In the genomic region with DNA sequence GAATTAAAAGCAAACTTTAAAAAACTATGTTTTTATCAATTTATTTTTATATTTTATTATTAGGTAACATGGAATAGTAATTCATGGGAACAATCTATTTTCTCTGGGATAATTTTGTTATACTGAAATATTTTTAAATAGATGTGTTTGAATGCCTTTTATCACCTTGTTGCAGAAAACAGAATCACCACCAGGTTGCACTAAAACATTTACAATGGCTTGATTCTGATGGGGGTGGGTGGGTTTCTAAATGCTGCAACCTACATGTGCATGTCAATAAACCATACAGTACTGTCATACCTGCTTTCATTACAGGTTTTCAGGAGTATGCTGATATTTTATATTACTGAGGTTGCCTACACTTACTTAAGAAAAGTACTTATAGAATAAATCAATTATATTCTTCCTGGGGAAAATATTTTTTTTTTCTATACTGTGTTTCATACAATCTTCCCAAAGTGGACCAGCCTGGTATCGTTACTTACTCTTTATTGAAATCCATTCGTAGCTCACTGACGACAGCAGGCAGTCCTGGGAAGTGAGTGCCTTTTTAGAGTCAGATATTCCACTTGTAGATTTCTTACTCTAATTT, we compare ENCODE assay signal across 9 cellular contexts.
A peak's percentile ranks its signal among the peaks of the same experiment; 100 is the strongest.
DNase-seq lines count a peak whose midpoint lies in the region; ATAC-seq and TF ChIP-seq lines count a peak whose summit lies in the region.
"Had no signal": no experiment of that assay in that cellular context is flagged by ENCODE, and none has a peak within 500 bp of the region (broad histone marks: within the 10 kb centered on the region; RNA-seq: fewer than 3 reads in every experiment).

No MANE protein-coding gene starts in this region.

- no peaks in the 10 kb centered on the region for H3K9me2 ChIP-seq in HCT116 (ENCODE audit: insufficient read depth)

- peak; percentile 51 to 83 (median 68) for TF ChIP-seq CTCF in HCT116 (IDR thresholded peaks at IDR 0.05 in 2 of 3, conservative IDR thresholded peaks at IDR 0.05 in 1 of 3; ENCODE audit: borderline replicate concordance in 1 of 3, insufficient read depth in 1 of 3, low read depth in 2 of 3, low read length in 2 of 3)
- peak; percentile 60; the same call in 1 of the 2 replicates for TF ChIP-seq CTCF in Panc1 (IDR thresholded peaks at IDR 0.05)
- peak; percentile 50 to 57 for TF ChIP-seq CTCF in fibroblast of lung (conservative IDR thresholded peaks at IDR 0.05 in 1 of 2, IDR thresholded peaks at IDR 0.05 in 1 of 2; ENCODE audit: low read depth in 1 of 2, low read length in 2 of 2)
- TF ChIP-seq CTCF in transverse colon (IDR thresholded peaks at IDR 0.05): peak in 4 of 5 experiments; percentile 28 to 42 (median 38)
- no peak for TF ChIP-seq CTCF in vagina (IDR thresholded peaks at IDR 0.05)

- H2AFZ ChIP-seq in HCT116 (ENCODE audit: low read depth, low read length, poor library complexity, severe bottlenecking) (peak overlapping the region; percentile 56), fibroblast of lung (ENCODE audit: low read length) (no peak overlapping the region)

- H4K20me1 ChIP-seq in HCT116 (ENCODE audit: insufficient read depth) (no peaks in the 10 kb centered on the region), fibroblast of lung (ENCODE audit: control insufficient read depth, extremely low read depth, insufficient read depth, low read length) (no peaks in the 10 kb centered on the region)

- CTCF ChIA-PET in HCT116 (lab: Charles Lee) (no interaction called here), Panc1 (lab: Charles Lee) (no interaction called here)
- CTCF ChIA-PET in CD4-positive, alpha-beta memory T cell (lab: Charles Lee; ENCODE audit: partially characterized antibody): interaction anchor here (2.0 kb wide), 1 partner anchor 341 kb away, joined by 8 read pairs; no protein-coding TSS in a partner anchor

- no peak; the same call in 1 of the 2 replicates for ATAC-seq in HCT116
- no peak for ATAC-seq in Panc1
- ATAC-seq in HG03460 (IDR thresholded peaks at IDR 0.05; ENCODE audit: unreplicated experiment): no peak

- no peak for TF ChIP-seq EP300 in transverse colon (IDR thresholded peaks at IDR 0.05; ENCODE audit: low read depth)

- H3K36me3 ChIP-seq in HCT116 (ENCODE audit: control insufficient read depth in 1 of 2, insufficient read depth in 2 of 2, low read length in 2 of 2): no peaks in the 10 kb centered on the region
- no peaks in the 10 kb centered on the region for H3K36me3 ChIP-seq in Panc1 (ENCODE audit: control insufficient read depth, insufficient read depth, low read length)
- no peaks in the 10 kb centered on the region for H3K36me3 ChIP-seq in fibroblast of lung (ENCODE audit: control insufficient read depth, insufficient read depth, low read length)
- H3K36me3 ChIP-seq in transverse colon: no peaks in the 10 kb centered on the region
- no peaks in the 10 kb centered on the region for H3K36me3 ChIP-seq in vagina
- H3K36me3 ChIP-seq in CD4-positive, alpha-beta memory T cell (ENCODE audit: insufficient read depth, low read length): no peaks in the 10 kb centered on the region

- H3K9me3 Mint-ChIP-seq in CD4-positive, alpha-beta memory T cell: no peaks in the 10 kb centered on the region

- no peaks in the 10 kb centered on the region for H3K36me3 Mint-ChIP-seq in CD4-positive, alpha-beta memory T cell

- H3K79me2 ChIP-seq in HCT116 (ENCODE audit: insufficient read depth, low read length) (no peaks in the 10 kb centered on the region), fibroblast of lung (ENCODE audit: control insufficient read depth, insufficient read depth, low read length) (no peaks in the 10 kb centered on the region)

- peak; percentile 52 for DNase-seq in COLO829 (ENCODE audit: low spot score)
- peak; percentile 34 for DNase-seq in HCT116 (ENCODE audit: low read depth, low spot score)
- no peak for DNase-seq in Panc1 (ENCODE audit: low read depth, low spot score)
- DNase-seq in fibroblast of lung (ENCODE audit: low read depth in 2 of 2): peak; percentile 42 to 66
- DNase-seq in transverse colon: no peak
- no peak for DNase-seq in vagina (ENCODE audit: extremely low spot score in 2 of 2)
- no peak for DNase-seq in CD4-positive, alpha-beta memory T cell

- TF ChIP-seq RAD21 in HCT116 (IDR thresholded peaks at IDR 0.05; ENCODE audit: low read depth): peak; percentile 87

- H3K4me3 ChIP-seq in HCT116 (replicated peaks in 1 of 2; ENCODE audit: low read depth in 1 of 2, low read length in 2 of 2) (no peak overlapping the region), Panc1 (ENCODE audit: low read depth in 2 of 2, low read length in 2 of 2) (no peak overlapping the region), fibroblast of lung (replicated peaks in 1 of 4; ENCODE audit: control extremely low read depth in 1 of 4, insufficient read depth in 1 of 4, low read depth in 3 of 4, low read length in 4 of 4) (no peak overlapping the region), transverse colon (no peak overlapping the region), vagina (no peak overlapping the region)
- no peak overlapping the region for H3K4me3 ChIP-seq in CD4-positive, alpha-beta memory T cell (ENCODE audit: low read length in 2 of 2)
- H3K4me3 ChIP-seq: lung had no signal

- intact Hi-C loops in HCT116 (cut with micrococcal nuclease) (loop anchor here (1.0 kb wide), 5 partner anchors 342 to 781 kb away; no protein-coding TSS in a partner anchor), Panc1 (cut with micrococcal nuclease; ENCODE audit: unreplicated experiment) (loop anchor here (5.0 kb wide), 3 partner anchors 166 to 781 kb away; no protein-coding TSS in a partner anchor), transverse colon (cut with DNase I; ENCODE audit: low total_unique reads) (no loop called here), vagina (cut with DNase I) (no loop called here)
- intact Hi-C loops in CD4-positive, alpha-beta memory T cell (cut with micrococcal nuclease): loop anchor here (1.0 to 5.0 kb wide), 2 partner anchors 342 to 471 kb away; no protein-coding TSS in a partner anchor

- TF ChIP-seq POLR2A in HCT116 (IDR thresholded peaks at IDR 0.05; ENCODE audit: borderline replicate concordance, extremely low read depth, insufficient read depth, insufficient read length) (no peak), transverse colon (IDR thresholded peaks at IDR 0.05) (no peak), vagina (IDR thresholded peaks at IDR 0.05) (no peak)

- H3K4me2 ChIP-seq in HCT116 (ENCODE audit: low read length) (no peak overlapping the region), fibroblast of lung (ENCODE audit: extremely low read depth, insufficient read depth, low read length) (no peak overlapping the region)

- POLR2A ChIA-PET in HCT116 (lab: Charles Lee): no interaction called here
- POLR2A ChIA-PET in Panc1 (lab: Charles Lee): no interaction called here
- POLR2A ChIA-PET in CD4-positive, alpha-beta memory T cell (lab: Charles Lee; ENCODE audit: partially characterized antibody): no interaction called here

- H3K27me3 ChIP-seq in HCT116 (ENCODE audit: insufficient read depth, low read length) (no peaks in the 10 kb centered on the region), Panc1 (ENCODE audit: control insufficient read depth, insufficient read depth, low read length) (no peaks in the 10 kb centered on the region), fibroblast of lung (ENCODE audit: control insufficient read depth, insufficient read depth, low read length) (no peaks in the 10 kb centered on the region), transverse colon (no peaks in the 10 kb centered on the region), vagina (no peaks in the 10 kb centered on the region)
- no peaks in the 10 kb centered on the region for H3K27me3 ChIP-seq in CD4-positive, alpha-beta memory T cell (ENCODE audit: insufficient read depth, low read length)

- H3K27ac ChIP-seq in HCT116 (ENCODE audit: low read depth, low read length) (no peak overlapping the region), Panc1 (ENCODE audit: low read length) (no peak overlapping the region), fibroblast of lung (ENCODE audit: insufficient read depth, low read length) (no peak overlapping the region), transverse colon (no peak overlapping the region), vagina (no peak overlapping the region)
- H3K27ac ChIP-seq in CD4-positive, alpha-beta memory T cell (ENCODE audit: low read depth, low read length): no peak overlapping the region

- peaks cover 0 to 1% (median 0%) of the 10 kb centered on the region in 4 donors for H3K4me1 Mint-ChIP-seq in CD4-positive, alpha-beta memory T cell

- in situ Hi-C loops in Panc1 (cut with HindIII; ENCODE audit: low pct_unique_long_range_greater_than_20kb, low sequenced_read_pairs): no loop called here
- in situ Hi-C loops in transverse colon (cut with MboI; ENCODE audit: low pct_ligation_motif_present in 1 of 4, low pct_unique_long_range_greater_than_20kb in 1 of 4, low sequenced_read_pairs in 3 of 4): loop anchor here in 3 of 4 donors (25.0 kb wide), 3 partner anchors 341 to 1741 kb away; no protein-coding TSS in a partner anchor

- no peaks in the 10 kb centered on the region for H3K4me1 ChIP-seq in HCT116 (ENCODE audit: control insufficient read depth in 1 of 2, insufficient read depth in 2 of 2, low read length in 2 of 2)
- no peaks in the 10 kb centered on the region for H3K4me1 ChIP-seq in Panc1 (ENCODE audit: control insufficient read depth, insufficient read depth, low read length)
- H3K4me1 ChIP-seq in fibroblast of lung (ENCODE audit: control insufficient read depth, extremely low read depth, insufficient read depth, low read length): no peaks in the 10 kb centered on the region
- H3K4me1 ChIP-seq in transverse colon: no peaks in the 10 kb centered on the region
- H3K4me1 ChIP-seq in vagina: no peaks in the 10 kb centered on the region
- H3K4me1 ChIP-seq in CD4-positive, alpha-beta memory T cell (ENCODE audit: insufficient read depth, low read length): no peaks in the 10 kb centered on the region

- no peak overlapping the region for H3K9ac ChIP-seq in HCT116 (ENCODE audit: low read length)
- H3K9ac ChIP-seq in fibroblast of lung (ENCODE audit: insufficient read depth, low read length): no peak overlapping the region

- H3K27me3 Mint-ChIP-seq in CD4-positive, alpha-beta memory T cell: peaks cover 0 to 6% of the 10 kb centered on the region in 2 donors

- H3K27ac Mint-ChIP-seq in CD4-positive, alpha-beta memory T cell: no peak overlapping the region

- RAD21 ChIA-PET in HCT116 (lab: Charles Lee; ENCODE audit: low non-redundant PET in 1 of 2, low total read pairs in 2 of 2, uncharacterized antibody in 2 of 2, unreplicated experiment in 2 of 2): no interaction called here

- WGBS in transverse colon (ENCODE audit: low coverage in 1 of 2), 2 donors: 77 to 78% methylated on average over 3 of the region's 3 CpGs

- BruUV-seq in HCT116 (replicated peaks; lab: Mats Ljungman, UMichigan): no TSS peak
- BruUV-seq in Panc1 (replicated peaks; lab: Mats Ljungman, UMichigan): no TSS peak

- H3K9me3 ChIP-seq in HCT116 (ENCODE audit: control insufficient read depth in 1 of 2, insufficient read depth in 1 of 2, low read depth in 1 of 2, low read length in 2 of 2) (no peaks in the 10 kb centered on the region), Panc1 (ENCODE audit: control insufficient read depth, insufficient read depth, low read depth, low read length) (no peaks in the 10 kb centered on the region), fibroblast of lung (ENCODE audit: control insufficient read depth, insufficient read depth, low read depth, low read length) (no peaks in the 10 kb centered on the region), transverse colon (no peaks in the 10 kb centered on the region), vagina (no peaks in the 10 kb centered on the region)
- H3K9me3 ChIP-seq in CD4-positive, alpha-beta memory T cell (ENCODE audit: control insufficient read depth in 1 of 2, low read length in 2 of 2): no peaks in the 10 kb centered on the region

- no peak overlapping the region for H3K4me3 Mint-ChIP-seq in CD4-positive, alpha-beta memory T cell

Comparison
In these comparisons a context has a peak if more than half of its experiments do, and no peak if none do; other contexts are left out.
1. DNase-seq: peak in COLO829 (single experiment), HCT116 (single experiment) and fibroblast of lung (2 of 2); none in Panc1 (single experiment), transverse colon (single experiment), vagina (0 of 2) and CD4-positive, alpha-beta memory T cell (0 of 5).
2. CTCF ChIP-seq: peak in HCT116 (3 of 3), Panc1 (single experiment), fibroblast of lung (2 of 2) and transverse colon (4 of 5); none in vagina (0 of 3).
3. intact Hi-C loops: an anchor here in HCT116 (1.0 kb wide), Panc1 (5.0 kb wide) and CD4-positive, alpha-beta memory T cell (1.0 to 5.0 kb wide); none called in transverse colon and vagina.